In genomic region chr19:41263042-41263849, GRCh38 we compare ENCODE assay signal across 8 cellular contexts. TPM values are rescaled to one million over a fixed set of nuclear protein-coding genes. Genes with fewer than 3 reads are reported as not detected.
A peak's percentile ranks its signal among the peaks of the same experiment; 100 is the strongest.
DNase-seq lines count a peak whose midpoint lies in the region; ATAC-seq and TF ChIP-seq lines count a peak whose summit lies in the region.

No MANE protein-coding gene starts in this region.

- peaks cover 4 to 16% (median 12%) of the 10 kb centered on the region in 3 donors for H3K27me3 Mint-ChIP-seq in CD14-positive monocyte (ENCODE audit: low read depth in 3 of 3)
- H3K27me3 Mint-ChIP-seq in T-cell, result no peaks in the 10 kb centered on the region

- intact Hi-C loops in CD14-positive monocyte (cut with micrococcal nuclease) (loop anchor here (2.0 to 10.0 kb wide), 5 partner anchors 36 to 172 kb away; partner anchors contain the start of genes DMAC2 (in 1 of the 2) and TGFB1 (in 1 of the 2)), right cardiac atrium (cut with DNase I) (loop anchor here in 3 of 4 donors (2.0 to 5.0 kb wide), 4 partner anchors 44 to 58 kb away; partner anchors contain the start of gene AXL (in 1 of the 3)), sciatic nerve (cut with DNase I) (no loop called here)

- peak overlapping the region; percentile 80 for H3K27ac ChIP-seq in adipose tissue (ENCODE audit: low read depth, low read length)
- H3K27ac ChIP-seq in right cardiac atrium (ENCODE audit: low read length), result peak overlapping the region; percentile 100

- DNase-seq in CD14-positive monocyte (ENCODE audit: low spot score) (peak; percentile 84), HuH-7.5 (ENCODE audit: low spot score) (peak; percentile 27), T-cell (peak; percentile 56 to 98 (median 91)), right cardiac atrium (peak; percentile 55 to 88 (median 85)), sciatic nerve (ENCODE audit: low spot score) (peak; percentile 81), putamen (ENCODE audit: low spot score) (no peak)

- H3K36me3 Mint-ChIP-seq in CD14-positive monocyte (peaks cover 11 to 14% of the 10 kb centered on the region in 2 donors), T-cell (peaks cover 14% of the 10 kb centered on the region)

- peak overlapping the region; percentile 75 for H3K4me3 ChIP-seq in right cardiac atrium (ENCODE audit: low read length)

- H3K9me3 Mint-ChIP-seq in CD14-positive monocyte (peaks cover 0 to 3% (median 0%) of the 10 kb centered on the region in 7 donors), T-cell (no peaks in the 10 kb centered on the region)

- no peak for TF ChIP-seq CTCF in CD14-positive monocyte (IDR thresholded peaks at IDR 0.05)

- peaks cover 6% of the 10 kb centered on the region for H3K4me1 ChIP-seq in right cardiac atrium (ENCODE audit: control insufficient read depth, insufficient read depth, low read length)

- peak overlapping the region; percentile 96 for H3K4me3 Mint-ChIP-seq in CD14-positive monocyte
- peak overlapping the region; percentile 92 to 100 (median 98) for H3K4me3 Mint-ChIP-seq in T-cell

- no peaks in the 10 kb centered on the region for H3K9me3 ChIP-seq in right cardiac atrium (ENCODE audit: control insufficient read depth, low read length)

- POLR2A ChIA-PET in T-cell (lab: Charles Lee), result interaction anchor here (0.6 to 2.7 kb wide), 28 partner anchors 30 to 1204 kb away, joined by 3 to 33 read pairs (median 6); partner anchors contain the start of genes ACTMAP (in 1 of the 2), B9D2 (in 1 of the 2), CCDC97 (in 1 of the 2) and RAB4B (in 1 of the 2)

- CTCF ChIA-PET in T-cell (lab: Charles Lee), result interaction anchor here in 1 of 2 donors (0.6 to 4.4 kb wide), 17 partner anchors 17 to 1862 kb away, joined by 3 to 52 read pairs (median 4); partner anchors contain the start of gene CCDC97

- WGBS in adipose tissue, 3 donors, result 0 to 1% (median 0%) methylated on average over 46 of the region's 46 CpGs
- under 1% methylated on average over 46 of the region's 46 CpGs for WGBS in right cardiac atrium

- no peaks in the 10 kb centered on the region for H3K27me3 ChIP-seq in right cardiac atrium (ENCODE audit: control insufficient read depth, insufficient read depth)

- H3K27ac Mint-ChIP-seq in CD14-positive monocyte, result peak overlapping the region; percentile 99 to 100 (median 100)
- peak overlapping the region; percentile 99 to 100 for H3K27ac Mint-ChIP-seq in T-cell

- H3K4me1 Mint-ChIP-seq in CD14-positive monocyte, result peaks cover 37% of the 10 kb centered on the region
- H3K4me1 Mint-ChIP-seq in T-cell, result peaks cover 43 to 49% (median 46%) of the 10 kb centered on the region in 3 donors

- ATAC-seq in GM19395 (IDR thresholded peaks at IDR 0.05; ENCODE audit: unreplicated experiment) (peak; percentile 11), T-cell (replicated peaks in 1 of 4) (peak; percentile 20 to 67 (median 45)), right cardiac atrium (peak; percentile 9 to 22), sciatic nerve (peak; percentile 50)

RNA-seq across cellular contexts. Expression of gene HNRNPUL1, which starts 0.9 kb away (rescaled TPM):
- polyA plus RNA-seq in CD14-positive monocyte (10 to 100 TPM; 22.6 to 30.3 TPM), adipose tissue (100 to 1,000 TPM in 1 of 3 donors, 10 to 100 TPM in 2; 47.6 to 129 (median 87.1) TPM), right cardiac atrium (89.4 TPM)
- total RNA-seq in T-cell (100 to 1,000 TPM; 275 to 350 (median 307) TPM), right cardiac atrium (100 to 1,000 TPM; 134 to 152 (median 141) TPM), sciatic nerve (161 TPM)

RNA-seq across cellular contexts. Expression of gene AXL, which starts 44.2 kb away (rescaled TPM):
- polyA plus RNA-seq in CD14-positive monocyte (under 1 TPM in 1 of 2 donors, not detected in 1; 0.05 TPM), adipose tissue (10 to 100 TPM in 2 of 3 donors, 1 to 10 TPM in 1; 2.5 to 26.0 (median 24.0) TPM), right cardiac atrium (12.3 TPM)
- total RNA-seq in T-cell (under 1 TPM in 3 of 5 donors, not detected in 2; 0.16 to 0.70 (median 0.47) TPM), right cardiac atrium (10 to 100 TPM; 30.2 to 43.6 (median 38.5) TPM), sciatic nerve (65.8 TPM)

RNA-seq across cellular contexts. Expression of gene CCDC97, which starts 46.7 kb away (rescaled TPM):
- polyA plus RNA-seq in CD14-positive monocyte (10 to 100 TPM in 1 of 2 donors, 1 to 10 TPM in 1; 8.8 to 13.0 TPM), adipose tissue (10 to 100 TPM; 10.3 to 17.0 (median 15.3) TPM), right cardiac atrium (12.2 TPM)
- total RNA-seq in T-cell (10 to 100 TPM; 38.9 to 61.5 (median 55.1) TPM), right cardiac atrium (10 to 100 TPM; 17.9 to 22.2 (median 18.9) TPM), sciatic nerve (29.8 TPM)

Comparison
In these comparisons a context has a peak if more than half of its experiments do, and no peak if none do; other contexts are left out.
1. RNA of gene AXL, which starts 44.2 kb away (total RNA-seq): 65.8 TPM in sciatic nerve (single experiment) and 30.2 to 43.6 TPM in right cardiac atrium; 0.16 to 0.70 TPM in T-cell; every median in the first group is over 10 times any median in the second.
2. Peak in every context shown above with its lines, with median percentiles within 50 percentile points of each other: ATAC-seq.